In the genomic region with DNA sequence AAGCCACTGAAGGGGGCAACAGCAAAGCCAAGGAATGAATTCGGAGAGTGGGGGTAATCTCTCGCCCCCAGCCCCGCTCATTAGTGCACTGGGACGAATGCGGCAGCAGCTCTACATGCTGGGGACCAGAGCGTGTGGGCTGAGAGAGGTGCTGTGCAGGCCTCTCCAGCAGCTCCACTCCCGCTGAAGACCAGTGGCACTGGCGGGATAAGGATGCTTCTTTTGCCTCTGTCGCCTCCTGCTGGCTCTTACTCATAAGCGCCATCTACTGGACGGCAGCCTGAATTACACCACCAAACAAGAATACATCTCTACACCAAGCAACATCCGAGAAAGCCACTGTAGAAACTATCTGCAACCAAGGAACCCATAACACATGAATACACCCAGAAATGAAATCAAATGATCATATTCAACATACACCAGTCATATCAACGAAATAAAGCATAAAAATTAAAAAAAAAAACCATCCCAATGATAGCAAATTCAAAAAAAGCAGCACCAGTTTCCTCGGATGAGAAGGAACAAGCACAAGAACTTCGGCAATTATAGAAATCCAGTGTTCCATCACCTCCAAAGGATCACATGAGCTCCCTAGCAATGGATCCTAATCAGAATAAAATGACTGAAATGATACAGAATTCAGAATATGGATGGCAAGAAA, we compare ENCODE assay signal across 1 cellular context.
TF ChIP-seq lines count a peak whose summit lies in the region.

No MANE protein-coding gene starts in this region.

TF ChIP-seq in WTC11, 78 proteins besides CTCF, POLR2A, EP300 and RAD21 (continued from another document):
- TF ChIP-seq, protein P1, sequence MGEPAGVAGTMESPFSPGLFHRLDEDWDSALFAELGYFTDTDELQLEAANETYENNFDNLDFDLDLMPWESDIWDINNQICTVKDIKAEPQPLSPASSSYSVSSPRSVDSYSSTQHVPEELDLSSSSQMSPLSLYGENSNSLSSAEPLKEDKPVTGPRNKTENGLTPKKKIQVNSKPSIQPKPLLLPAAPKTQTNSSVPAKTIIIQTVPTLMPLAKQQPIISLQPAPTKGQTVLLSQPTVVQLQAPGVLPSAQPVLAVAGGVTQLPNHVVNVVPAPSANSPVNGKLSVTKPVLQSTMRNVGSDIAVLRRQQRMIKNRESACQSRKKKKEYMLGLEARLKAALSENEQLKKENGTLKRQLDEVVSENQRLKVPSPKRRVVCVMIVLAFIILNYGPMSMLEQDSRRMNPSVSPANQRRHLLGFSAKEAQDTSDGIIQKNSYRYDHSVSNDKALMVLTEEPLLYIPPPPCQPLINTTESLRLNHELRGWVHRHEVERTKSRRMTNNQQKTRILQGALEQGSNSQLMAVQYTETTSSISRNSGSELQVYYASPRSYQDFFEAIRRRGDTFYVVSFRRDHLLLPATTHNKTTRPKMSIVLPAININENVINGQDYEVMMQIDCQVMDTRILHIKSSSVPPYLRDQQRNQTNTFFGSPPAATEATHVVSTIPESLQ (CRISPR knock-in tag; IDR thresholded peaks at IDR 0.05) = no peak
- TF ChIP-seq SP1 (CRISPR knock-in tag; conservative IDR thresholded peaks at IDR 0.05) (no peak), CREB1 (CRISPR knock-in tag; IDR thresholded peaks at IDR 0.05) (no peak), GRHL2 (CRISPR knock-in tag; IDR thresholded peaks at IDR 0.05; ENCODE audit: insufficient replicate concordance, severe bottlenecking) (no peak), SMAD4 (CRISPR knock-in tag; IDR thresholded peaks at IDR 0.05) (no peak)
TF ChIP-seq in WTC11: peak in this region for 0.
